2 cellular contexts compared by ENCODE assay signal in the genomic region with DNA sequence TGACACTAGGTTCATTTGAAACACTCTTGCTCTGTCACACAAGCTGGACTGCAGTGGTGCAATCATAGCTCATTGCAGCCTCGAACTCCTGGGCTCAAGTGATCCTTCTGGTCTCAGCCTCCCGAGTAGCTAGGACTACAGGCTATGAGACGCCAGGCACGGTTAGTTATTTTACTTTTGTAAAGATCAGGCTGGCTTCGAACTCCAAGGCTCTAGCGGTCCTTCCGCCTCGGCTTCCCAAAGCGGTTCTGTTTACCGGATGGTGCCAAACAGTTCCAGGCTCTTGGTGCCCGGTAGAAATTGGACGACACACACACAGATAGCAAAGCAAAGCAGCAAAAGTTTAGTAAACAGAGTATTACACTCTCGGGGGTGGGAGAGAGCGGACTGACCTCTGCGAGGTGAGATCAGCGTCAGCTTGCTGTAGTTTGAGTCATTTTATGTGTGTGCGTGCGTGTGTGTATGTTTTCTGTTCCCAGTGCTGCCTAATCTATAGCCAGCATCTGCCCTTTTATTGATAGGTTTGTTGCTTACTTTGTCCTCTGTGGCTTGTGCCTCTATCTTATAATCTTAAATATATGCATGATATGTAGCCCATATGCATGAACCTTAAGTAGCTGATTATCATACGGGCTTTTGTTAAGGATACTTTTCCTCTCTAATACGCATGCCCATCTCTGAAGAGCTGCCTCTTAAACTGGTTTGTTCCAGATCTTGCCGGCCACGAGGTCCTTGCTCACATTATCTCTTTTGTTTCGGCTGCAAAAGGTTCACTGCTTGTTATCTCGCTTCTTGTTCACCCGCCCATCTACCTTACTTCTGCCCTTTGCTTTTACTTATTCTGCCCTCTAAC.
TF ChIP-seq lines count a peak whose summit lies in the region.

No MANE protein-coding gene starts in this region.

TF ChIP-seq in WTC11, 78 proteins besides CTCF, POLR2A, EP300 and RAD21 (continued from another document):
- TF ChIP-seq, protein P1, sequence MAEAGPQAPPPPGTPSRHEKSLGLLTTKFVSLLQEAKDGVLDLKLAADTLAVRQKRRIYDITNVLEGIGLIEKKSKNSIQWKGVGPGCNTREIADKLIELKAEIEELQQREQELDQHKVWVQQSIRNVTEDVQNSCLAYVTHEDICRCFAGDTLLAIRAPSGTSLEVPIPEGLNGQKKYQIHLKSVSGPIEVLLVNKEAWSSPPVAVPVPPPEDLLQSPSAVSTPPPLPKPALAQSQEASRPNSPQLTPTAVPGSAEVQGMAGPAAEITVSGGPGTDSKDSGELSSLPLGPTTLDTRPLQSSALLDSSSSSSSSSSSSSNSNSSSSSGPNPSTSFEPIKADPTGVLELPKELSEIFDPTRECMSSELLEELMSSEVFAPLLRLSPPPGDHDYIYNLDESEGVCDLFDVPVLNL (CRISPR knock-in tag; IDR thresholded peaks at IDR 0.05; ENCODE audit: borderline replicate concordance, low read depth), result no peak
- no peak for TF ChIP-seq GTF2I (CRISPR knock-in tag; conservative IDR thresholded peaks at IDR 0.05)
- TF ChIP-seq GRHL2 (CRISPR knock-in tag; IDR thresholded peaks at IDR 0.05; ENCODE audit: insufficient replicate concordance, severe bottlenecking), result no peak
- TF ChIP-seq, protein P2, sequence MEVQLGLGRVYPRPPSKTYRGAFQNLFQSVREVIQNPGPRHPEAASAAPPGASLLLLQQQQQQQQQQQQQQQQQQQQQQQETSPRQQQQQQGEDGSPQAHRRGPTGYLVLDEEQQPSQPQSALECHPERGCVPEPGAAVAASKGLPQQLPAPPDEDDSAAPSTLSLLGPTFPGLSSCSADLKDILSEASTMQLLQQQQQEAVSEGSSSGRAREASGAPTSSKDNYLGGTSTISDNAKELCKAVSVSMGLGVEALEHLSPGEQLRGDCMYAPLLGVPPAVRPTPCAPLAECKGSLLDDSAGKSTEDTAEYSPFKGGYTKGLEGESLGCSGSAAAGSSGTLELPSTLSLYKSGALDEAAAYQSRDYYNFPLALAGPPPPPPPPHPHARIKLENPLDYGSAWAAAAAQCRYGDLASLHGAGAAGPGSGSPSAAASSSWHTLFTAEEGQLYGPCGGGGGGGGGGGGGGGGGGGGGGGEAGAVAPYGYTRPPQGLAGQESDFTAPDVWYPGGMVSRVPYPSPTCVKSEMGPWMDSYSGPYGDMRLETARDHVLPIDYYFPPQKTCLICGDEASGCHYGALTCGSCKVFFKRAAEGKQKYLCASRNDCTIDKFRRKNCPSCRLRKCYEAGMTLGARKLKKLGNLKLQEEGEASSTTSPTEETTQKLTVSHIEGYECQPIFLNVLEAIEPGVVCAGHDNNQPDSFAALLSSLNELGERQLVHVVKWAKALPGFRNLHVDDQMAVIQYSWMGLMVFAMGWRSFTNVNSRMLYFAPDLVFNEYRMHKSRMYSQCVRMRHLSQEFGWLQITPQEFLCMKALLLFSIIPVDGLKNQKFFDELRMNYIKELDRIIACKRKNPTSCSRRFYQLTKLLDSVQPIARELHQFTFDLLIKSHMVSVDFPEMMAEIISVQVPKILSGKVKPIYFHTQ (CRISPR knock-in tag; IDR thresholded peaks at IDR 0.05), result peak; percentile 91; the same call in 1 of the 2 replicates

TF ChIP-seq in HepG2, 621 proteins besides CTCF, POLR2A, EP300 and RAD21 (continued from another document and continues in another):
- TF ChIP-seq, protein P3, sequence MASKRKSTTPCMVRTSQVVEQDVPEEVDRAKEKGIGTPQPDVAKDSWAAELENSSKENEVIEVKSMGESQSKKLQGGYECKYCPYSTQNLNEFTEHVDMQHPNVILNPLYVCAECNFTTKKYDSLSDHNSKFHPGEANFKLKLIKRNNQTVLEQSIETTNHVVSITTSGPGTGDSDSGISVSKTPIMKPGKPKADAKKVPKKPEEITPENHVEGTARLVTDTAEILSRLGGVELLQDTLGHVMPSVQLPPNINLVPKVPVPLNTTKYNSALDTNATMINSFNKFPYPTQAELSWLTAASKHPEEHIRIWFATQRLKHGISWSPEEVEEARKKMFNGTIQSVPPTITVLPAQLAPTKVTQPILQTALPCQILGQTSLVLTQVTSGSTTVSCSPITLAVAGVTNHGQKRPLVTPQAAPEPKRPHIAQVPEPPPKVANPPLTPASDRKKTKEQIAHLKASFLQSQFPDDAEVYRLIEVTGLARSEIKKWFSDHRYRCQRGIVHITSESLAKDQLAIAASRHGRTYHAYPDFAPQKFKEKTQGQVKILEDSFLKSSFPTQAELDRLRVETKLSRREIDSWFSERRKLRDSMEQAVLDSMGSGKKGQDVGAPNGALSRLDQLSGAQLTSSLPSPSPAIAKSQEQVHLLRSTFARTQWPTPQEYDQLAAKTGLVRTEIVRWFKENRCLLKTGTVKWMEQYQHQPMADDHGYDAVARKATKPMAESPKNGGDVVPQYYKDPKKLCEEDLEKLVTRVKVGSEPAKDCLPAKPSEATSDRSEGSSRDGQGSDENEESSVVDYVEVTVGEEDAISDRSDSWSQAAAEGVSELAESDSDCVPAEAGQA (IDR thresholded peaks at IDR 0.05; ENCODE audit: low read depth), result no peak
- TF ChIP-seq, protein P3 (CRISPR knock-in tag; IDR thresholded peaks at IDR 0.05; ENCODE audit: borderline replicate concordance), result no peak
- TF ChIP-seq FOSL2 (CRISPR knock-in tag; IDR thresholded peaks at IDR 0.05), result peak; percentile 47
- TF ChIP-seq KAT7 (CRISPR knock-in tag; IDR thresholded peaks at IDR 0.05; ENCODE audit: borderline replicate concordance), result no peak; the same call in none of the 2 replicates
- TF ChIP-seq, protein P4, sequence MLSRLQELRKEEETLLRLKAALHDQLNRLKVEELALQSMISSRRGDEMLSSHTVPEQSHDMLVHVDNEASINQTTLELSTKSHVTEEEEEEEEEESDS (CRISPR knock-in tag; IDR thresholded peaks at IDR 0.05; ENCODE audit: borderline replicate concordance), result peak; percentile 98
- TF ChIP-seq EHMT2 (IDR thresholded peaks at IDR 0.05; ENCODE audit: borderline replicate concordance, low read depth, low read length), result no peak
- no peak; the same call in 1 of the 2 replicates for TF ChIP-seq ZFY (CRISPR knock-in tag; IDR thresholded peaks at IDR 0.05)
- TF ChIP-seq, protein P5, sequence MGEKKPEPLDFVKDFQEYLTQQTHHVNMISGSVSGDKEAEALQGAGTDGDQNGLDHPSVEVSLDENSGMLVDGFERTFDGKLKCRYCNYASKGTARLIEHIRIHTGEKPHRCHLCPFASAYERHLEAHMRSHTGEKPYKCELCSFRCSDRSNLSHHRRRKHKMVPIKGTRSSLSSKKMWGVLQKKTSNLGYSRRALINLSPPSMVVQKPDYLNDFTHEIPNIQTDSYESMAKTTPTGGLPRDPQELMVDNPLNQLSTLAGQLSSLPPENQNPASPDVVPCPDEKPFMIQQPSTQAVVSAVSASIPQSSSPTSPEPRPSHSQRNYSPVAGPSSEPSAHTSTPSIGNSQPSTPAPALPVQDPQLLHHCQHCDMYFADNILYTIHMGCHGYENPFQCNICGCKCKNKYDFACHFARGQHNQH (CRISPR knock-in tag; IDR thresholded peaks at IDR 0.05), result peak; percentile 54; the same call in 1 of the 2 replicates
- no peak for TF ChIP-seq SNRNP70 (IDR thresholded peaks at IDR 0.05; ENCODE audit: low read depth, low read length)
- TF ChIP-seq MIER2 (CRISPR knock-in tag; IDR thresholded peaks at IDR 0.05), result no peak
- TF ChIP-seq, protein P6, sequence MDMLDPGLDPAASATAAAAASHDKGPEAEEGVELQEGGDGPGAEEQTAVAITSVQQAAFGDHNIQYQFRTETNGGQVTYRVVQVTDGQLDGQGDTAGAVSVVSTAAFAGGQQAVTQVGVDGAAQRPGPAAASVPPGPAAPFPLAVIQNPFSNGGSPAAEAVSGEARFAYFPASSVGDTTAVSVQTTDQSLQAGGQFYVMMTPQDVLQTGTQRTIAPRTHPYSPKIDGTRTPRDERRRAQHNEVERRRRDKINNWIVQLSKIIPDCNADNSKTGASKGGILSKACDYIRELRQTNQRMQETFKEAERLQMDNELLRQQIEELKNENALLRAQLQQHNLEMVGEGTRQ (IDR thresholded peaks at IDR 0.05; ENCODE audit: low read depth, low read length), result 0 out of 2 replicates have a peak, but pooled peaks have one; percentile 1
- TF ChIP-seq, protein P6 (CRISPR knock-in tag; IDR thresholded peaks at IDR 0.05; ENCODE audit: borderline replicate concordance), result no peak
- TF ChIP-seq TGIF2 (CRISPR knock-in tag; IDR thresholded peaks at IDR 0.05), result no peak; the same call in 1 of the 2 replicates
- TF ChIP-seq HNRNPLL (IDR thresholded peaks at IDR 0.05; ENCODE audit: low read depth, low read length, poor library complexity, severe bottlenecking), result no peak
- TF ChIP-seq TOE1 (CRISPR knock-in tag; IDR thresholded peaks at IDR 0.05), result no peak
- TF ChIP-seq, protein P7, sequence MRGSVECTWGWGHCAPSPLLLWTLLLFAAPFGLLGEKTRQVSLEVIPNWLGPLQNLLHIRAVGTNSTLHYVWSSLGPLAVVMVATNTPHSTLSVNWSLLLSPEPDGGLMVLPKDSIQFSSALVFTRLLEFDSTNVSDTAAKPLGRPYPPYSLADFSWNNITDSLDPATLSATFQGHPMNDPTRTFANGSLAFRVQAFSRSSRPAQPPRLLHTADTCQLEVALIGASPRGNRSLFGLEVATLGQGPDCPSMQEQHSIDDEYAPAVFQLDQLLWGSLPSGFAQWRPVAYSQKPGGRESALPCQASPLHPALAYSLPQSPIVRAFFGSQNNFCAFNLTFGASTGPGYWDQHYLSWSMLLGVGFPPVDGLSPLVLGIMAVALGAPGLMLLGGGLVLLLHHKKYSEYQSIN (CRISPR knock-in tag; IDR thresholded peaks at IDR 0.05; ENCODE audit: borderline replicate concordance), result no peak
- peak; percentile 58 for TF ChIP-seq RBFOX2 (IDR thresholded peaks at IDR 0.05; ENCODE audit: low read depth, low read length)
- 0 out of 2 replicates have a peak, but pooled peaks have one; percentile 24 for TF ChIP-seq RCOR2 (CRISPR knock-in tag; IDR thresholded peaks at IDR 0.05)
- no peak for TF ChIP-seq ZNF776 (CRISPR knock-in tag; IDR thresholded peaks at IDR 0.05)
- no peak for TF ChIP-seq HNRNPUL1 (IDR thresholded peaks at IDR 0.05; ENCODE audit: low read depth, low read length)
- peak; percentile 61; the same call in 1 of the 2 replicates for TF ChIP-seq ZFP36L2 (CRISPR knock-in tag; IDR thresholded peaks at IDR 0.05)
- TF ChIP-seq, protein P8, sequence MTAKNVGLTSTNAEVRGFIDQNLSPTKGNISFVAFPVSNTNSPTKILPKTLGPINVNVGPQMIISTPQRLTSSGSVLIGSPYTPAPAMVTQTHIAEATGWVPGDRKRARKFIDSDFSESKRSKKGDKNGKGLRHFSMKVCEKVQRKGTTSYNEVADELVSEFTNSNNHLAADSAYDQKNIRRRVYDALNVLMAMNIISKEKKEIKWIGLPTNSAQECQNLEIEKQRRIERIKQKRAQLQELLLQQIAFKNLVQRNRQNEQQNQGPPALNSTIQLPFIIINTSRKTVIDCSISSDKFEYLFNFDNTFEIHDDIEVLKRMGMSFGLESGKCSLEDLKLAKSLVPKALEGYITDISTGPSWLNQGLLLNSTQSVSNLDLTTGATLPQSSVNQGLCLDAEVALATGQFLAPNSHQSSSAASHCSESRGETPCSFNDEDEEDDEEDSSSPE (CRISPR knock-in tag; IDR thresholded peaks at IDR 0.05), result no peak
- no peak for TF ChIP-seq TP53 (CRISPR knock-in tag; conservative IDR thresholded peaks at IDR 0.05)
- peak; percentile 60; the same call in 1 of the 2 replicates for TF ChIP-seq ZNF790 (CRISPR knock-in tag; IDR thresholded peaks at IDR 0.05; ENCODE audit: borderline replicate concordance)
- 0 out of 2 replicates have a peak, but pooled peaks have one; percentile 27 for TF ChIP-seq ZNF274 (CRISPR knock-in tag; IDR thresholded peaks at IDR 0.05)
- TF ChIP-seq ZNF232 (CRISPR knock-in tag; IDR thresholded peaks at IDR 0.05; ENCODE audit: borderline replicate concordance), result peak; percentile 18
- TF ChIP-seq RXRA (CRISPR knock-in tag; IDR thresholded peaks at IDR 0.05), result peak; percentile 62
- TF ChIP-seq, protein P9, sequence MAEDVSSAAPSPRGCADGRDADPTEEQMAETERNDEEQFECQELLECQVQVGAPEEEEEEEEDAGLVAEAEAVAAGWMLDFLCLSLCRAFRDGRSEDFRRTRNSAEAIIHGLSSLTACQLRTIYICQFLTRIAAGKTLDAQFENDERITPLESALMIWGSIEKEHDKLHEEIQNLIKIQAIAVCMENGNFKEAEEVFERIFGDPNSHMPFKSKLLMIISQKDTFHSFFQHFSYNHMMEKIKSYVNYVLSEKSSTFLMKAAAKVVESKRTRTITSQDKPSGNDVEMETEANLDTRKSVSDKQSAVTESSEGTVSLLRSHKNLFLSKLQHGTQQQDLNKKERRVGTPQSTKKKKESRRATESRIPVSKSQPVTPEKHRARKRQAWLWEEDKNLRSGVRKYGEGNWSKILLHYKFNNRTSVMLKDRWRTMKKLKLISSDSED (CRISPR knock-in tag; IDR thresholded peaks at IDR 0.05), result no peak
- peak; percentile 55 for TF ChIP-seq GATAD2A (CRISPR knock-in tag; IDR thresholded peaks at IDR 0.05)
